ENCODE assay signal across 1 cellular context in the genomic region with DNA sequence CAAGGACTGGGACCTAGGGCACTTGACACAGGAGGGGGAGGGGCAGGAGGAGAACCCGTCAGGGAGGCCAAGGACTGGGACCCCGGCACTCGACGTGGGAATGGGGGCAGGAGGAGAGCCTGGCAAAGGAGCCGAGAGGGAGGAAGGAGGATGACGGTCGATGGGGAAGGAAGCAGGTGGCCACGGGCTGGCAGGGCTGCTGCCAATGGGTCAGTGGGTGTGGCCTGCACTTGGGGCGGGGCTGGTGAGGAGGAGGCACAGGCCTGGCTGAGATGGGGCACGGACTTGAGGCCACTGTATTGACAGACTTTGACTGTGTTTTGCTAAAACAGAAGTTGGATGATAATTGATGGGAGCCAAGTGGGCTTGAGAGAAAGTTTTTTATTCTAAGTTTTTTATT.
TF ChIP-seq lines count a peak whose summit lies in the region.

No MANE protein-coding gene starts in this region.

TF ChIP-seq in HepG2, 621 proteins besides CTCF, POLR2A, EP300 and RAD21:
- TF ChIP-seq HOXA7 (CRISPR knock-in tag; IDR thresholded peaks at IDR 0.05) = no peak
- TF ChIP-seq MXI1 (IDR thresholded peaks at IDR 0.05; ENCODE audit: borderline replicate concordance, low read depth, low read length) = no peak
- TF ChIP-seq AGO2 (optimal IDR thresholded peaks at IDR 0.05; ENCODE audit: low read depth, low read length) = peak; percentile 57
- no peak for TF ChIP-seq MBD4 (IDR thresholded peaks at IDR 0.05; ENCODE audit: borderline replicate concordance, low read length)
- TF ChIP-seq ZNF629 (CRISPR knock-in tag; conservative IDR thresholded peaks at IDR 0.05) = no peak
